36 cellular contexts compared by ENCODE assay signal in the genomic region with DNA sequence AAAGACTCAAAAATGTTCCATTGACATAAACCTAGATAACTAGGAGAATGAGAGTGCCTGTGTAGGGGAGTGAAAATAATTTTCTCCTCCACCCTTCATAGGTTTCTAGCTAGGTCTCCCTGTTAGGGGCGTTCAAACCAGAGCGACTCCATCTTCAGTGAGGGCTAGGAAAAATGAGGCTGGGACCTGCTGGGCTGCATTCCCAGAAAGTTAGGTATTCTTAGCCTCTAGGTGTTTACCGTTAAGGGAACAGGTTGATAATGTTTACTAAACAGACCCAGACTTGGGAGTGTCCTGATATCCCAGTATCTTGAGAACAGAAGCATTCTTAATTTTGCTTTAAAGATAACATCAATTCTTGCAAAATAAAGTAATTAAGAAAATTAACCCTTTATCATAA. TPM values are rescaled to one million over a fixed set of nuclear protein-coding genes. Genes with fewer than 3 reads are reported as not detected.
"Had no signal": no experiment of that assay in that cellular context is flagged by ENCODE, and none has a peak within 500 bp of the region (broad histone marks: within the 10 kb centered on the region; RNA-seq: fewer than 3 reads in every experiment).

No MANE protein-coding gene starts in this region.

- H3K9me3 Mint-ChIP-seq: activated CD4-positive, alpha-beta T cell treated with anti-CD3 and anti-CD28 coated beads, Interleukin-2, amount 10 ng/mL, durations not matched to agents 7 days and 5 days; activated naive CD8-positive, alpha-beta T cell treated with anti-CD3 and anti-CD28 coated beads for 36 hours; activated T-cell treated with anti-CD3 and anti-CD28 coated beads, Interleukin-2, amount 50 U/mL, for 4 hours; activated T-helper 1 cell treated with anti-CD3 and anti-CD28 coated beads, Interleukin-12 subunit alpha, Interleukin-12 subunit beta, Interleukin-2, Interleukin-4 antibody, amounts not matched to agents 30 ng/mL and 10 ng/mL and 1 ng/mL, durations not matched to agents 14 hours and 24 hours and 36 hours had no signal

- DNase-seq: activated CD4-positive, alpha-beta T cell treated with anti-CD3 and anti-CD28 coated beads for 1 hour; activated CD4-positive, alpha-beta T cell treated with anti-CD3 and anti-CD28 coated beads, Interleukin-2, amount 10 ng/mL, durations not matched to agents 7 days and 5 days; activated CD4-positive, alpha-beta T cell treated with anti-CD3 and anti-CD28 coated beads, Interleukin-2, amount 50 U/mL, for 48 hours; activated CD4-positive, CD25-positive, alpha-beta regulatory T cell; activated CD8-positive, alpha-beta T cell treated with anti-CD3 and anti-CD28 coated beads, Interleukin-2, amount 10 ng/mL, durations not matched to agents 7 days and 5 days; activated effector memory CD4-positive, alpha-beta T cell treated with anti-CD3 and anti-CD28 coated beads, Interleukin-2, amount 50 U/mL, for 16 hours; activated naive CD4-positive, alpha-beta T cell; activated naive CD4-positive, alpha-beta T cell treated with anti-CD3 and anti-CD28 coated beads, Interleukin-2, amount 50 U/mL, for 16 hours; activated naive CD8-positive, alpha-beta T cell treated with anti-CD3 and anti-CD28 coated beads for 36 hours; activated T-cell treated with anti-CD3 and anti-CD28 coated beads for 4 hours; activated T-cell treated with anti-CD3 and anti-CD28 coated beads, Interleukin-2, amount 50 U/mL, for 4 hours; amniotic stem cell; aorta; brain microvascular endothelial cell; central memory CD4-positive, alpha-beta T cell; Kasumi-1; KG1; MM.1S; MV-4-11; NCI-H1092; NCI-H146; NCI-H187; NCI-H2029 treated with DMSO at 0.1 percent for 48 hours; NCI-H2107; NCI-H2171; NCI-H510A; NCI-H526; NCI-H748 treated with DMSO at 0.1 percent for 48 hours; NK-92 treated with Interleukin-12 subunit alpha and Interleukin-12 subunit beta, amount 100 ng/mL, for 24 hours; Right ventricle myocardium superior; SW 1271; T1000; WERI-Rb-1 had no signal

- H3K4me3 Mint-ChIP-seq: activated CD4-positive, alpha-beta T cell treated with anti-CD3 and anti-CD28 coated beads, Interleukin-2, amount 10 ng/mL, durations not matched to agents 7 days and 5 days; activated CD8-positive, alpha-beta T cell treated with anti-CD3 and anti-CD28 coated beads, Interleukin-2, amount 10 ng/mL, durations not matched to agents 7 days and 5 days; activated naive CD8-positive, alpha-beta T cell treated with anti-CD3 and anti-CD28 coated beads for 36 hours; activated T-cell treated with anti-CD3 and anti-CD28 coated beads, Interleukin-2, amount 50 U/mL, for 4 hours; activated T-helper 1 cell treated with anti-CD3 and anti-CD28 coated beads, Interleukin-12 subunit alpha, Interleukin-12 subunit beta, Interleukin-2, Interleukin-4 antibody, amounts not matched to agents 30 ng/mL and 10 ng/mL and 1 ng/mL, durations not matched to agents 14 hours and 24 hours and 36 hours had no signal

- H3K4me1 Mint-ChIP-seq: activated CD4-positive, alpha-beta T cell treated with anti-CD3 and anti-CD28 coated beads, Interleukin-2, amount 10 ng/mL, durations not matched to agents 7 days and 5 days had no signal

- H3K27ac Mint-ChIP-seq: activated CD4-positive, alpha-beta T cell treated with anti-CD3 and anti-CD28 coated beads, Interleukin-2, amount 10 ng/mL, durations not matched to agents 7 days and 5 days; activated CD8-positive, alpha-beta T cell treated with anti-CD3 and anti-CD28 coated beads, Interleukin-2, amount 10 ng/mL, durations not matched to agents 7 days and 5 days; activated naive CD8-positive, alpha-beta T cell treated with anti-CD3 and anti-CD28 coated beads for 36 hours; activated T-helper 1 cell treated with anti-CD3 and anti-CD28 coated beads, Interleukin-12 subunit alpha, Interleukin-12 subunit beta, Interleukin-2, Interleukin-4 antibody, amounts not matched to agents 30 ng/mL and 10 ng/mL and 1 ng/mL, durations not matched to agents 14 hours and 24 hours and 36 hours had no signal

- H3K36me3 Mint-ChIP-seq: activated naive CD8-positive, alpha-beta T cell treated with anti-CD3 and anti-CD28 coated beads for 36 hours had no signal

RNA-seq across cellular contexts. Expression of gene AMER2, which starts 56.0 kb away (rescaled TPM):
- total RNA-seq: activated CD4-positive, alpha-beta T cell treated with anti-CD3 and anti-CD28 coated beads, Interleukin-2, amount 10 ng/mL, durations not matched to agents 7 days and 5 days; activated CD8-positive, alpha-beta T cell treated with anti-CD3 and anti-CD28 coated beads, Interleukin-2, amount 10 ng/mL, durations not matched to agents 7 days and 5 days; activated naive CD8-positive, alpha-beta T cell treated with anti-CD3 and anti-CD28 coated beads for 36 hours; activated T-cell treated with anti-CD3 and anti-CD28 coated beads, Interleukin-2, amount 50 U/mL, for 4 hours; activated T-helper 1 cell treated with anti-CD3 and anti-CD28 coated beads, Interleukin-12 subunit alpha, Interleukin-12 subunit beta, Interleukin-2, Interleukin-4 antibody, amounts not matched to agents 30 ng/mL and 10 ng/mL and 1 ng/mL, durations not matched to agents 14 hours and 24 hours and 36 hours; aorta; Right ventricle myocardium superior; T-helper 1 cell treated with Interleukin-12 subunit alpha and Interleukin-12 subunit beta and Interleukin-4 antibody, amounts not matched to agents 30 ng/mL and 1 ng/mL, for 36 hours; T-helper 2 cell treated with Interferon-gamma antibody and Interleukin-4, amounts not matched to agents 100 ng/mL and 5 ng/mL, for 36 hours had no signal
